ENCODE assay signal across 29 cellular contexts in genomic region chr6:12456343-12456742, GRCh38.
"Had no signal": no experiment of that assay in that cellular context is flagged by ENCODE, and none has a peak within 500 bp of the region (broad histone marks: within the 10 kb centered on the region; RNA-seq: fewer than 3 reads in every experiment).

No MANE protein-coding gene starts in this region.

- FAIRE-seq: urothelium cell line had no signal

- H3K9me3 ChIP-seq: ovary, psoas muscle, thoracic aorta, thyroid gland had no signal

- H3K36me3 ChIP-seq: neural progenitor cell, ovary, spleen, suprapubic skin, thoracic aorta, thyroid gland, tibial nerve, upper lobe of left lung, vagina had no signal

- H2AFZ ChIP-seq: neural progenitor cell, parathyroid adenoma had no signal

- H3K79me2 ChIP-seq: parathyroid adenoma had no signal

- H3K4me1 ChIP-seq: parathyroid adenoma, psoas muscle, spleen, suprapubic skin, thyroid gland, tibial nerve, upper lobe of left lung, vagina had no signal

- H3K4me3 ChIP-seq: neural progenitor cell, ovary, psoas muscle, skin epidermis, smooth muscle cell, spleen, suprapubic skin, thoracic aorta, thyroid gland, tibial nerve, upper lobe of left lung, vagina had no signal

- DNase-seq: natural killer cell; occipital lobe; ovary; psoas muscle; spleen; stimulated activated CD4-positive, alpha-beta T cell treated with anti-CD3 and anti-CD28 coated beads, Interleukin-12 subunit alpha, Interleukin-12 subunit beta, amount 100 ng/mL, for 4 hours; stimulated activated CD4-positive, alpha-beta T cell treated with anti-CD3 and anti-CD28 coated beads, Interleukin-1b, Interleukin-23, amount 100 ng/mL, for 48 hours; stimulated activated CD4-positive, alpha-beta T cell treated with anti-CD3 and anti-CD28 coated beads, Interleukin-4, amount 100 ng/mL, for 1 hour; stimulated activated CD4-positive, alpha-beta T cell treated with anti-CD3 and anti-CD28 coated beads, Interleukin-4, amount 100 ng/mL, for 4 hours; stimulated activated CD8-positive, alpha-beta memory T cell treated with anti-CD3 and anti-CD28 coated beads, Interleukin-4, amount 100 ng/mL, for 48 hours; stimulated activated naive CD4-positive, alpha-beta T cell; stimulated activated naive CD8-positive, alpha-beta T cell treated with anti-CD3 and anti-CD28 coated beads, Interleukin-15, amount 100 ng/mL, for 72 hours; stimulated activated naive CD8-positive, alpha-beta T cell treated with anti-CD3 and anti-CD28 coated beads, Interleukin-15, Interleukin-2, amounts not matched to agents 100 U/mL and 50 U/mL, for 24 hours; substantia nigra; thyroid gland; trophoblast cell had no signal

- ATAC-seq: natural killer cell; psoas muscle; right cardiac atrium; sciatic nerve; stimulated activated memory B cell treated with anti-CD40 and anti-IgM and Interleukin-4, amounts not matched to agents 10 μg/mL and 1 μg/mL and 100 μg/mL, for 72 hours; stimulated activated naive CD8-positive, alpha-beta T cell treated with anti-CD3 and anti-CD28 coated beads, Interleukin-15, amount 100 ng/mL, for 72 hours; stimulated activated naive CD8-positive, alpha-beta T cell treated with anti-CD3 and anti-CD28 coated beads, Interleukin-15, Interleukin-2, amounts not matched to agents 100 U/mL and 50 U/mL, for 24 hours had no signal

- H3K9ac ChIP-seq: neural progenitor cell, parathyroid adenoma had no signal

- H3K27me3 ChIP-seq: neural progenitor cell, ovary, spleen, suprapubic skin, thyroid gland, tibial nerve, upper lobe of left lung, vagina had no signal

- H3K4me2 ChIP-seq: neural progenitor cell, smooth muscle cell had no signal

- H3K27ac ChIP-seq: neural progenitor cell, ovary, parathyroid adenoma, psoas muscle, skin epidermis, spleen, suprapubic skin, thoracic aorta, thyroid gland, tibial nerve, upper lobe of left lung, vagina had no signal
